ENCODE assay signal across 20 cellular contexts in the genomic region with DNA sequence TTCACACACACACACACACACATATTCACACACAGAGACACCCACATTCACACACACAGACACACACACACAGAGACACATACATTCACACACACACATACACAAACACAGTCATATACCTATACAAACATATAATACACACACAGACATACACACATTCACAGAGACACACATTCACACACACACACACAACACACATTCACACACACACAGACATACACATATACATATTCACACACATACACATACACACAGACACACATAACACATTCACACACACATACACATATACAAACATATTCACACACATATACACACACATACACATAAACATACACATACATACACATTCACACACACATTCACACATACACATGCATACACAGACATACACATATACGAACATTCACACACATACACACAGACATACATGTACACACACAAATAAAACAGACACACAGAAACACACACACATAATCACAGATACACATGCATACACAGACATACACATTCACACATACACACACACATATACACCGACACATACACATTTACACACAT. TPM values are rescaled to one million over a fixed set of nuclear protein-coding genes. Genes with fewer than 3 reads are reported as not detected.
DNase-seq lines count a peak whose midpoint lies in the region; ATAC-seq, FAIRE-seq and TF ChIP-seq lines count a peak whose summit lies in the region.
"Had no signal": no experiment of that assay in that cellular context is flagged by ENCODE, and none has a peak within 500 bp of the region (broad histone marks: within the 10 kb centered on the region; RNA-seq: fewer than 3 reads in every experiment).

No MANE protein-coding gene starts in this region.

- 78 to 79% methylated on average over 2 of the region's 2 CpGs for WGBS in pancreas, 2 donors

- no peak overlapping the region for H3K4me3 ChIP-seq in HEK293 (ENCODE audit: low read depth, low read length)
- no peak overlapping the region for H3K4me3 ChIP-seq in RWPE2 (ENCODE audit: severe bottlenecking)
- no peak overlapping the region for H3K4me3 ChIP-seq in CD4-positive, alpha-beta memory T cell (ENCODE audit: low read length in 2 of 2)
- H3K4me3 ChIP-seq in pancreas, result no peak overlapping the region
- H3K4me3 ChIP-seq: lung, upper lobe of right lung had no signal

- POLR2A ChIA-PET in HEK293 (lab: Yijun Ruan, JAX), result no interaction called here
- POLR2A ChIA-PET in CD4-positive, alpha-beta memory T cell (lab: Charles Lee; ENCODE audit: partially characterized antibody), result interaction anchor here (1.5 to 2.6 kb wide), 3 partner anchors 10 to 31 kb away, joined by 6 to 18 read pairs (median 14); no protein-coding TSS in a partner anchor

- H3K9me3 ChIP-seq in HEK293 (ENCODE audit: control insufficient read depth, insufficient read depth, low read depth, low read length) (no peaks in the 10 kb centered on the region), RWPE2 (ENCODE audit: severe bottlenecking) (no peaks in the 10 kb centered on the region), pancreas (no peaks in the 10 kb centered on the region)
- no peaks in the 10 kb centered on the region for H3K9me3 ChIP-seq in CD4-positive, alpha-beta memory T cell (ENCODE audit: control insufficient read depth in 1 of 2, low read length in 2 of 2)
- H3K9me3 ChIP-seq: upper lobe of right lung had no signal

- TF ChIP-seq CTCF in 22Rv1 (IDR thresholded peaks at IDR 0.05) (peak; percentile 28), HEK293 (tag by site-specific recombination; IDR thresholded peaks at IDR 0.05) (peak; percentile 8; the same call in 1 of the 2 replicates), RWPE2 (IDR thresholded peaks at IDR 0.05; ENCODE audit: poor library complexity, severe bottlenecking) (peak; percentile 52), pancreas (IDR thresholded peaks at IDR 0.05) (no peak)

- peaks cover 8% of the 10 kb centered on the region for H3K27me3 Mint-ChIP-seq in activated CD8-positive, alpha-beta memory T cell treated with anti-CD3 and anti-CD28 coated beads, Interleukin-2, amount 10 ng/mL, durations not matched to agents 7 days and 5 days
- peaks cover 6% of the 10 kb centered on the region in 2 donors for H3K27me3 Mint-ChIP-seq in CD4-positive, alpha-beta memory T cell

- H3K4me1 Mint-ChIP-seq in activated CD8-positive, alpha-beta memory T cell treated with anti-CD3 and anti-CD28 coated beads, Interleukin-2, amount 10 ng/mL, durations not matched to agents 7 days and 5 days, result peaks cover 5% of the 10 kb centered on the region
- peaks cover 0 to 2% (median 0%) of the 10 kb centered on the region in 4 donors for H3K4me1 Mint-ChIP-seq in CD4-positive, alpha-beta memory T cell

- no peak overlapping the region for H3K4me3 Mint-ChIP-seq in activated CD8-positive, alpha-beta memory T cell treated with anti-CD3 and anti-CD28 coated beads, Interleukin-2, amount 10 ng/mL, durations not matched to agents 7 days and 5 days
- no peak overlapping the region for H3K4me3 Mint-ChIP-seq in CD4-positive, alpha-beta memory T cell
- H3K4me3 Mint-ChIP-seq: activated CD4-positive, alpha-beta T cell treated with anti-CD3 and anti-CD28 coated beads, Interleukin-2, amount 10 ng/mL, durations not matched to agents 24 days and 14 days; CD14-positive monocyte; stimulated activated naive CD8-positive, alpha-beta T cell treated with anti-CD3 and anti-CD28 coated beads, Interleukin-15, amount 100 ng/mL, for 72 hours; T-helper 1 cell treated with Interleukin-12 subunit alpha and Interleukin-12 subunit beta and Interleukin-4 antibody, amounts not matched to agents 30 μg/mL and 1 μg/mL, for 36 hours had no signal

- no peak overlapping the region for H3K27ac Mint-ChIP-seq in activated CD8-positive, alpha-beta memory T cell treated with anti-CD3 and anti-CD28 coated beads, Interleukin-2, amount 10 ng/mL, durations not matched to agents 7 days and 5 days
- no peak overlapping the region for H3K27ac Mint-ChIP-seq in CD4-positive, alpha-beta memory T cell
- H3K27ac Mint-ChIP-seq: activated CD4-positive, alpha-beta T cell treated with anti-CD3 and anti-CD28 coated beads, Interleukin-2, amount 10 ng/mL, durations not matched to agents 24 days and 14 days; CD14-positive monocyte; stimulated activated naive CD8-positive, alpha-beta T cell treated with anti-CD3 and anti-CD28 coated beads, Interleukin-15, amount 100 ng/mL, for 72 hours; T-helper 1 cell treated with Interleukin-12 subunit alpha and Interleukin-12 subunit beta and Interleukin-4 antibody, amounts not matched to agents 30 μg/mL and 1 μg/mL, for 36 hours had no signal

- H3K36me3 ChIP-seq in HEK293 (ENCODE audit: control insufficient read depth in 2 of 2, insufficient read depth in 1 of 2, low read length in 2 of 2) (peaks cover 0 to 9% of the 10 kb centered on the region in 2 experiments; a peak in 2 of 3 replicates), RWPE2 (ENCODE audit: low read depth) (no peaks in the 10 kb centered on the region), pancreas (no peaks in the 10 kb centered on the region)
- H3K36me3 ChIP-seq in CD4-positive, alpha-beta memory T cell (ENCODE audit: insufficient read depth, low read length), result no peaks in the 10 kb centered on the region
- H3K36me3 ChIP-seq: upper lobe of right lung had no signal

- no peaks in the 10 kb centered on the region for H3K9me3 Mint-ChIP-seq in activated CD8-positive, alpha-beta memory T cell treated with anti-CD3 and anti-CD28 coated beads, Interleukin-2, amount 10 ng/mL, durations not matched to agents 7 days and 5 days (ENCODE audit: low read depth)
- H3K9me3 Mint-ChIP-seq in CD4-positive, alpha-beta memory T cell, result no peaks in the 10 kb centered on the region
- H3K9me3 Mint-ChIP-seq: activated CD4-positive, alpha-beta T cell treated with anti-CD3 and anti-CD28 coated beads, Interleukin-2, amount 10 ng/mL, durations not matched to agents 24 days and 14 days; stimulated activated naive CD8-positive, alpha-beta T cell treated with anti-CD3 and anti-CD28 coated beads, Interleukin-15, amount 100 ng/mL, for 72 hours; T-helper 1 cell treated with Interleukin-12 subunit alpha and Interleukin-12 subunit beta and Interleukin-4 antibody, amounts not matched to agents 30 μg/mL and 1 μg/mL, for 36 hours had no signal

- CTCF ChIA-PET in HEK293 (lab: Yijun Ruan, JAX), result interaction anchor here (0.7 to 5.4 kb wide), 19 partner anchors 9 to 180 kb away, joined by 3 to 87 read pairs (median 13); no protein-coding TSS in a partner anchor
- CTCF ChIA-PET in activated CD8-positive, alpha-beta memory T cell treated with anti-CD3 and anti-CD28 coated beads, Interleukin-2, amount 10 ng/mL, durations not matched to agents 7 days and 5 days (lab: Charles Lee), result interaction anchor here (0.8 to 6.4 kb wide), 7 partner anchors 10 to 139 kb away, joined by 3 to 77 read pairs (median 7); no protein-coding TSS in a partner anchor
- CTCF ChIA-PET in CD4-positive, alpha-beta memory T cell (lab: Charles Lee; ENCODE audit: partially characterized antibody), result interaction anchor here (1.2 to 4.4 kb wide), 10 partner anchors 11 to 167 kb away, joined by 3 to 80 read pairs (median 10); a partner anchor contains a TSS

- ATAC-seq in RWPE2 (ENCODE audit: low read depth) (no peak), HG03457 (IDR thresholded peaks at IDR 0.05; ENCODE audit: unreplicated experiment) (no peak), pancreas (no peak)
- no peak for ATAC-seq in activated CD8-positive, alpha-beta memory T cell treated with anti-CD3 and anti-CD28 coated beads, Interleukin-2, amount 10 ng/mL, durations not matched to agents 7 days and 5 days

- H3K27me3 ChIP-seq in RWPE2 (ENCODE audit: insufficient read depth, poor library complexity, severe bottlenecking) (no peaks in the 10 kb centered on the region), pancreas (no peaks in the 10 kb centered on the region)
- no peaks in the 10 kb centered on the region for H3K27me3 ChIP-seq in CD4-positive, alpha-beta memory T cell (ENCODE audit: insufficient read depth, low read length)
- H3K27me3 ChIP-seq: dorsolateral prefrontal cortex, upper lobe of right lung had no signal

- H3K4me1 ChIP-seq in HEK293 (ENCODE audit: control insufficient read depth, insufficient read depth, low read length) (peaks cover 21% of the 10 kb centered on the region), RWPE2 (ENCODE audit: insufficient read depth, poor library complexity, severe bottlenecking) (peaks cover 47% of the 10 kb centered on the region), pancreas (peaks cover 19 to 36% (median 33%) of the 10 kb centered on the region in 3 donors)
- peaks cover 7% of the 10 kb centered on the region for H3K4me1 ChIP-seq in CD4-positive, alpha-beta memory T cell (ENCODE audit: insufficient read depth, low read length)

- H3K27ac ChIP-seq in 22Rv1, result no peak overlapping the region
- H3K27ac ChIP-seq in HEK293 (ENCODE audit: extremely low read depth, low read depth, low read length), result no peak overlapping the region
- peak overlapping the region; percentile 88 for H3K27ac ChIP-seq in RWPE2 (ENCODE audit: poor library complexity, severe bottlenecking)
- no peak overlapping the region for H3K27ac ChIP-seq in CD4-positive, alpha-beta memory T cell (ENCODE audit: low read depth, low read length)
- peak overlapping the region in 1 of 4 donors; percentile 41 for H3K27ac ChIP-seq in pancreas

- intact Hi-C loops in CD4-positive, alpha-beta memory T cell (cut with micrococcal nuclease), result loop anchor here (1.0 kb wide), 3 partner anchors 24 to 139 kb away; no protein-coding TSS in a partner anchor
- intact Hi-C loops in pancreas (cut with DNase I), result no loop called here

- no peaks in the 10 kb centered on the region for H3K36me3 Mint-ChIP-seq in activated CD8-positive, alpha-beta memory T cell treated with anti-CD3 and anti-CD28 coated beads, Interleukin-2, amount 10 ng/mL, durations not matched to agents 7 days and 5 days
- no peaks in the 10 kb centered on the region for H3K36me3 Mint-ChIP-seq in CD4-positive, alpha-beta memory T cell
- H3K36me3 Mint-ChIP-seq: CD14-positive monocyte had no signal

- DNase-seq in RWPE2 (ENCODE audit: low spot score) (no peak), frontal cortex (ENCODE audit: low spot score in 2 of 2) (no peak), pancreas (no peak)
- no peak for DNase-seq in activated CD8-positive, alpha-beta memory T cell treated with anti-CD3 and anti-CD28 coated beads, Interleukin-2, amount 10 ng/mL, durations not matched to agents 7 days and 5 days
- no peak for DNase-seq in CD4-positive, alpha-beta memory T cell
- DNase-seq: occipital lobe, SIG-M5, upper lobe of right lung had no signal

- FAIRE-seq in frontal cortex (lab: Jason Lieb, UNC), result peak; percentile 15
- FAIRE-seq in pancreas (lab: Jason Lieb, UNC), result no peak
- FAIRE-seq: H54, kidney had no signal

RNA-seq across cellular contexts. Expression of a gene that starts 7.9 kb away (rescaled TPM):
- total RNA-seq in frontal cortex, result 2.4 TPM
- total RNA-seq in activated CD8-positive, alpha-beta memory T cell treated with anti-CD3 and anti-CD28 coated beads, Interleukin-2, amount 10 ng/mL, durations not matched to agents 7 days and 5 days, result not detected
- total RNA-seq in CD4-positive, alpha-beta memory T cell, result not detected
- not detected for polyA plus RNA-seq in CD4-positive, alpha-beta memory T cell
- 1 to 10 TPM in 2 of 6 donors, under 1 TPM in 4; 0.55 to 3.0 (median 0.84) TPM for total RNA-seq in pancreas
- polyA plus RNA-seq in pancreas, result 1 to 10 TPM; 5.2 to 7.3 TPM
- total RNA-seq: A673; activated CD4-positive, alpha-beta T cell treated with anti-CD3 and anti-CD28 coated beads, Interleukin-2, amount 10 ng/mL, durations not matched to agents 24 days and 14 days had no signal
- polyA plus RNA-seq: CD14-positive monocyte had no signal

RNA-seq across cellular contexts. Expression of a gene that starts 10.2 kb away (rescaled TPM):
- total RNA-seq in frontal cortex, result 3.3 TPM
- total RNA-seq in activated CD8-positive, alpha-beta memory T cell treated with anti-CD3 and anti-CD28 coated beads, Interleukin-2, amount 10 ng/mL, durations not matched to agents 7 days and 5 days, result not detected
- total RNA-seq in CD4-positive, alpha-beta memory T cell, result not detected
- polyA plus RNA-seq in CD4-positive, alpha-beta memory T cell, result not detected
- 10 to 100 TPM in 1 of 6 donors, 1 to 10 TPM in 5; 2.6 to 15.7 (median 6.5) TPM for total RNA-seq in pancreas
- 10 to 100 TPM in 1 of 2 donors, 1 to 10 TPM in 1; 9.8 to 10.3 TPM for polyA plus RNA-seq in pancreas
- total RNA-seq: activated CD4-positive, alpha-beta T cell treated with anti-CD3 and anti-CD28 coated beads, Interleukin-2, amount 10 ng/mL, durations not matched to agents 24 days and 14 days had no signal
- polyA plus RNA-seq: CD14-positive monocyte had no signal

RNA-seq across cellular contexts. Expression of a gene that starts 37.9 kb away (rescaled TPM):
- total RNA-seq in frontal cortex (not detected), pancreas (10 to 100 TPM in 1 of 6 donors, 1 to 10 TPM in 5; 5.0 to 11.4 (median 5.9) TPM)
- total RNA-seq in activated CD8-positive, alpha-beta memory T cell treated with anti-CD3 and anti-CD28 coated beads, Interleukin-2, amount 10 ng/mL, durations not matched to agents 7 days and 5 days, result not detected
- total RNA-seq in CD4-positive, alpha-beta memory T cell, result 1 to 10 TPM; 3.3 to 3.6 TPM
- 1 to 10 TPM in 1 of 2 donors, under 1 TPM in 1; 0.95 to 2.4 TPM for polyA plus RNA-seq in CD4-positive, alpha-beta memory T cell
- 10 to 100 TPM in 1 of 2 donors, 1 to 10 TPM in 1; 8.1 to 15.0 TPM for polyA plus RNA-seq in pancreas
- total RNA-seq: A673; activated CD4-positive, alpha-beta T cell treated with anti-CD3 and anti-CD28 coated beads, Interleukin-2, amount 10 ng/mL, durations not matched to agents 24 days and 14 days; occipital lobe had no signal

RNA-seq across cellular contexts. Expression of a gene that starts 46.5 kb away (rescaled TPM):
- total RNA-seq in frontal cortex (1.6 TPM), pancreas (10 to 100 TPM; 19.0 to 50.1 (median 22.4) TPM)
- total RNA-seq in activated CD8-positive, alpha-beta memory T cell treated with anti-CD3 and anti-CD28 coated beads, Interleukin-2, amount 10 ng/mL, durations not matched to agents 7 days and 5 days, result 10 to 100 TPM; 29.6 to 42.1 TPM
- 10 to 100 TPM; 50.0 to 62.2 TPM for total RNA-seq in CD4-positive, alpha-beta memory T cell
- polyA plus RNA-seq in CD4-positive, alpha-beta memory T cell, result 10 to 100 TPM in 1 of 2 donors, 1 to 10 TPM in 1; 5.4 to 15.2 TPM
- 10 to 100 TPM; 18.0 to 41.8 TPM for polyA plus RNA-seq in pancreas

Comparison
In these comparisons a context has a peak if more than half of its experiments do, and no peak if none do; other contexts are left out.
1. CTCF ChIP-seq: peak in 22Rv1 (single experiment), HEK293 (single experiment) and RWPE2 (single experiment); none in pancreas (0 of 4).